ENCODE assay signal across 23 cellular contexts in the genomic region with DNA sequence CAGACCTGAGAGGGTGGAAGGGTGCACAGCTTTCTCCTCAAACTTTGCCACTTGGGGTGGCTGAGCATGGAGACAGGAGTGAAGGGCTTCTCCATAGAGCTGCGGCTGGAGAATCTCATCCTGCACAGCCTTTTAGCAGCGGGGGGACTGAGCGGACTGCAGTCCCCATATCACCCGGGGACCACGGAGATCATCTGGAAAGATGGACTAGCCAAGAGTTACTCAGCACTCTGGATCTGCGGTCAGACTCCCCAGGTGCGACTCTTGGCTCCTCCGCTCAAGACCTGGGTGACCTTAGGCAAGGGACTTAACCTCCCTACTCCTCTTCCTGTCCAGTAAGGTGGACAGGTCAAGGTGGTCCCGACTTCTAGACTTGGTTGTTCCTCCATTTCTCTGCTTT.
DNase-seq lines count a peak whose midpoint lies in the region; ATAC-seq and TF ChIP-seq lines count a peak whose summit lies in the region.
"Had no signal": no experiment of that assay in that cellular context is flagged by ENCODE, and none has a peak within 500 bp of the region (broad histone marks: within the 10 kb centered on the region; RNA-seq: fewer than 3 reads in every experiment).

No MANE protein-coding gene starts in this region.

- H3K27me3 ChIP-seq in BE2C (no peaks in the 10 kb centered on the region), colonic mucosa (no peaks in the 10 kb centered on the region)
- H3K27me3 ChIP-seq in CD8-positive, alpha-beta memory T cell (ENCODE audit: insufficient read depth, low read length, poor library complexity, severe bottlenecking): no peaks in the 10 kb centered on the region
- H3K27me3 ChIP-seq: esophagus muscularis mucosa, gastroesophageal sphincter, spleen had no signal

- no peak overlapping the region for H3K4me3 ChIP-seq in BE2C (ENCODE audit: low read depth, low read length)
- H3K4me3 ChIP-seq in colonic mucosa: no peak overlapping the region
- no peak overlapping the region for H3K4me3 ChIP-seq in CD8-positive, alpha-beta memory T cell (ENCODE audit: low read length)
- H3K4me3 ChIP-seq: esophagus muscularis mucosa, gastroesophageal sphincter, spleen had no signal

- H3K4me3 Mint-ChIP-seq in activated CD8-positive, alpha-beta T cell treated with anti-CD3 and anti-CD28 coated beads, Interleukin-2, amount 10 ng/mL, durations not matched to agents 7 days and 5 days: no peak overlapping the region
- H3K4me3 Mint-ChIP-seq in activated CD8-positive, alpha-beta T cell treated with anti-CD3 and anti-CD28 coated beads for 36 hours: no peak overlapping the region
- H3K4me3 Mint-ChIP-seq in chondrocyte (ENCODE audit: unreplicated experiment): no peak overlapping the region
- H3K4me3 Mint-ChIP-seq in nephron progenitor cell: no peak overlapping the region
- peak overlapping the region in 1 of 7 donors; percentile 44 for H3K4me3 Mint-ChIP-seq in CD8-positive, alpha-beta memory T cell
- H3K4me3 Mint-ChIP-seq: activated B cell treated with CpG ODN at 0.5 μM for 24 hours; activated CD4-positive, alpha-beta memory T cell treated with anti-CD3 and anti-CD28 coated beads, Interleukin-2, amount 10 ng/mL, durations not matched to agents 7 days and 5 days; B cell; central memory CD8-positive, alpha-beta T cell had no signal

- H3K27ac Mint-ChIP-seq in activated CD8-positive, alpha-beta T cell treated with anti-CD3 and anti-CD28 coated beads, Interleukin-2, amount 10 ng/mL, durations not matched to agents 7 days and 5 days: no peak overlapping the region
- no peak overlapping the region for H3K27ac Mint-ChIP-seq in activated CD8-positive, alpha-beta T cell treated with anti-CD3 and anti-CD28 coated beads for 36 hours
- peak overlapping the region; percentile 97 for H3K27ac Mint-ChIP-seq in chondrocyte (ENCODE audit: unreplicated experiment)
- H3K27ac Mint-ChIP-seq in nephron progenitor cell: peak overlapping the region; percentile 6
- no peak overlapping the region for H3K27ac Mint-ChIP-seq in CD8-positive, alpha-beta memory T cell
- H3K27ac Mint-ChIP-seq: activated B cell treated with CpG ODN at 0.5 μM for 24 hours; activated CD4-positive, alpha-beta memory T cell treated with anti-CD3 and anti-CD28 coated beads, Interleukin-2, amount 10 ng/mL, durations not matched to agents 7 days and 5 days; B cell had no signal

- peak; percentile 17 for DNase-seq in activated CD8-positive, alpha-beta T cell treated with anti-CD3 and anti-CD28 coated beads, Interleukin-2, amount 10 ng/mL, durations not matched to agents 7 days and 5 days
- no peak for DNase-seq in activated CD8-positive, alpha-beta T cell treated with anti-CD3 and anti-CD28 coated beads for 36 hours
- DNase-seq in BE2C (peak; percentile 2), chondrocyte (ENCODE audit: low spot score) (no peak), nephron progenitor cell (no peak), colonic mucosa (no peak), NCI-H146 (lab: John Stamatoyannopoulos, UW) (no peak)
- DNase-seq in CD8-positive, alpha-beta memory T cell: no peak
- DNase-seq: activated CD4-positive, alpha-beta memory T cell treated with anti-CD3 and anti-CD28 coated beads, Interleukin-2, amount 10 ng/mL, durations not matched to agents 7 days and 5 days; effector memory CD4-positive, alpha-beta T cell; Karpas-422; mesendoderm; NCI-H1930; NCI-H226; PC-3; spleen; stimulated activated CD4-positive, alpha-beta T cell treated with anti-CD3 and anti-CD28 coated beads, Interleukin-4, amount 100 ng/mL, for 4 hours had no signal

- peaks cover 23% of the 10 kb centered on the region for H3K4me1 Mint-ChIP-seq in activated CD8-positive, alpha-beta T cell treated with anti-CD3 and anti-CD28 coated beads, Interleukin-2, amount 10 ng/mL, durations not matched to agents 7 days and 5 days (ENCODE audit: low read depth)
- H3K4me1 Mint-ChIP-seq in activated CD8-positive, alpha-beta T cell treated with anti-CD3 and anti-CD28 coated beads for 36 hours (ENCODE audit: low read depth): peaks cover 63% of the 10 kb centered on the region
- peaks cover 75% of the 10 kb centered on the region for H3K4me1 Mint-ChIP-seq in chondrocyte (ENCODE audit: low read depth)
- H3K4me1 Mint-ChIP-seq in nephron progenitor cell: peaks cover 53% of the 10 kb centered on the region
- peaks cover 13 to 29% (median 23%) of the 10 kb centered on the region in 3 donors for H3K4me1 Mint-ChIP-seq in CD8-positive, alpha-beta memory T cell
- H3K4me1 Mint-ChIP-seq: central memory CD8-positive, alpha-beta T cell had no signal

- intact Hi-C loops in activated CD8-positive, alpha-beta T cell treated with anti-CD3 and anti-CD28 coated beads for 36 hours (cut with micrococcal nuclease): loop anchor here (10.0 kb wide), 1 partner anchor 265 kb away; no protein-coding TSS in a partner anchor
- intact Hi-C loops in colonic mucosa (cut with DNase I): no loop called here

- ATAC-seq in activated CD8-positive, alpha-beta T cell treated with anti-CD3 and anti-CD28 coated beads, Interleukin-2, amount 10 ng/mL, durations not matched to agents 7 days and 5 days: no peak
- ATAC-seq in activated CD8-positive, alpha-beta T cell treated with anti-CD3 and anti-CD28 coated beads for 36 hours: no peak
- ATAC-seq: gastroesophageal sphincter, HCT116, PC-3 had no signal

- POLR2A ChIA-PET in activated CD8-positive, alpha-beta T cell treated with anti-CD3 and anti-CD28 coated beads, Interleukin-2, amount 10 ng/mL, durations not matched to agents 7 days and 5 days (lab: Charles Lee): no interaction called here
- POLR2A ChIA-PET in activated CD8-positive, alpha-beta T cell treated with anti-CD3 and anti-CD28 coated beads for 36 hours (lab: Charles Lee): interaction anchor here (1.1 kb wide), 1 partner anchor 14 kb away, joined by 3 read pairs; no protein-coding TSS in a partner anchor
- POLR2A ChIA-PET in CD8-positive, alpha-beta memory T cell (lab: Charles Lee): no interaction called here

- peaks cover 9% of the 10 kb centered on the region for H3K27me3 Mint-ChIP-seq in activated CD8-positive, alpha-beta T cell treated with anti-CD3 and anti-CD28 coated beads, Interleukin-2, amount 10 ng/mL, durations not matched to agents 7 days and 5 days (ENCODE audit: low read depth)
- no peaks in the 10 kb centered on the region for H3K27me3 Mint-ChIP-seq in activated CD8-positive, alpha-beta T cell treated with anti-CD3 and anti-CD28 coated beads for 36 hours
- H3K27me3 Mint-ChIP-seq in chondrocyte (ENCODE audit: low read depth) (no peaks in the 10 kb centered on the region), nephron progenitor cell (ENCODE audit: low read depth, poor library complexity) (no peaks in the 10 kb centered on the region)
- peaks cover 4 to 10% of the 10 kb centered on the region in 2 donors for H3K27me3 Mint-ChIP-seq in CD8-positive, alpha-beta memory T cell
- H3K27me3 Mint-ChIP-seq: activated B cell treated with CpG ODN at 0.5 μM for 24 hours, B cell had no signal

- H3K27ac ChIP-seq in colonic mucosa: no peak overlapping the region
- H3K27ac ChIP-seq in CD8-positive, alpha-beta memory T cell (ENCODE audit: low read depth, low read length): no peak overlapping the region
- H3K27ac ChIP-seq: spleen had no signal

- H3K36me3 ChIP-seq in BE2C (no peaks in the 10 kb centered on the region), colonic mucosa (no peaks in the 10 kb centered on the region)
- no peaks in the 10 kb centered on the region for H3K36me3 ChIP-seq in CD8-positive, alpha-beta memory T cell (ENCODE audit: insufficient read depth, low read length)
- H3K36me3 ChIP-seq: esophagus muscularis mucosa, gastroesophageal sphincter, spleen had no signal

- no peaks in the 10 kb centered on the region for H3K9me3 ChIP-seq in BE2C
- H3K9me3 ChIP-seq in colonic mucosa: no peaks in the 10 kb centered on the region
- H3K9me3 ChIP-seq in CD8-positive, alpha-beta memory T cell (ENCODE audit: low read length): no peaks in the 10 kb centered on the region
- H3K9me3 ChIP-seq: esophagus muscularis mucosa, gastroesophageal sphincter, spleen had no signal

- H3K36me3 Mint-ChIP-seq in activated CD8-positive, alpha-beta T cell treated with anti-CD3 and anti-CD28 coated beads, Interleukin-2, amount 10 ng/mL, durations not matched to agents 7 days and 5 days (ENCODE audit: low read depth): no peaks in the 10 kb centered on the region
- H3K36me3 Mint-ChIP-seq in activated CD8-positive, alpha-beta T cell treated with anti-CD3 and anti-CD28 coated beads for 36 hours (ENCODE audit: low read depth): no peaks in the 10 kb centered on the region
- H3K36me3 Mint-ChIP-seq in chondrocyte (ENCODE audit: low read depth): no peaks in the 10 kb centered on the region
- no peaks in the 10 kb centered on the region for H3K36me3 Mint-ChIP-seq in nephron progenitor cell (ENCODE audit: low read depth)
- no peaks in the 10 kb centered on the region for H3K36me3 Mint-ChIP-seq in CD8-positive, alpha-beta memory T cell

- no peaks in the 10 kb centered on the region for H3K4me1 ChIP-seq in BE2C
- H3K4me1 ChIP-seq in colonic mucosa: peaks cover 4% of the 10 kb centered on the region
- peaks cover 40% of the 10 kb centered on the region for H3K4me1 ChIP-seq in CD8-positive, alpha-beta memory T cell (ENCODE audit: insufficient read depth, low read length)

- H3K9ac ChIP-seq in colonic mucosa (ENCODE audit: low read depth in 2 of 2, low read length in 2 of 2): no peak overlapping the region

- TF ChIP-seq CTCF in activated CD8-positive, alpha-beta T cell treated with anti-CD3 and anti-CD28 coated beads for 36 hours (IDR thresholded peaks at IDR 0.05): no peak
- TF ChIP-seq CTCF in BE2C (IDR thresholded peaks at IDR 0.05; ENCODE audit: low read depth, low read length) (no peak), chondrocyte (IDR thresholded peaks at IDR 0.05) (no peak), nephron progenitor cell (IDR thresholded peaks at IDR 0.05) (no peak), colonic mucosa (IDR thresholded peaks at IDR 0.05) (no peak)

- H3K9me3 Mint-ChIP-seq in activated CD8-positive, alpha-beta T cell treated with anti-CD3 and anti-CD28 coated beads, Interleukin-2, amount 10 ng/mL, durations not matched to agents 7 days and 5 days (ENCODE audit: insufficient read depth): no peaks in the 10 kb centered on the region
- H3K9me3 Mint-ChIP-seq in activated CD8-positive, alpha-beta T cell treated with anti-CD3 and anti-CD28 coated beads for 36 hours: no peaks in the 10 kb centered on the region
- H3K9me3 Mint-ChIP-seq in chondrocyte (ENCODE audit: low read depth): no peaks in the 10 kb centered on the region
- no peaks in the 10 kb centered on the region for H3K9me3 Mint-ChIP-seq in nephron progenitor cell
- H3K9me3 Mint-ChIP-seq in CD8-positive, alpha-beta memory T cell: no peaks in the 10 kb centered on the region
- H3K9me3 Mint-ChIP-seq: activated B cell treated with CpG ODN at 0.5 μM for 24 hours; activated CD4-positive, alpha-beta memory T cell treated with anti-CD3 and anti-CD28 coated beads, Interleukin-2, amount 10 ng/mL, durations not matched to agents 7 days and 5 days; central memory CD8-positive, alpha-beta T cell had no signal

- CTCF ChIA-PET in activated CD8-positive, alpha-beta T cell treated with anti-CD3 and anti-CD28 coated beads, Interleukin-2, amount 10 ng/mL, durations not matched to agents 7 days and 5 days (lab: Charles Lee): interaction anchor here (2.0 kb wide), 1 partner anchor 264 kb away, joined by 5 read pairs; no protein-coding TSS in a partner anchor
- CTCF ChIA-PET in activated CD8-positive, alpha-beta T cell treated with anti-CD3 and anti-CD28 coated beads for 36 hours (lab: Charles Lee): interaction anchor here (0.7 kb wide), 1 partner anchor 11 kb away, joined by 3 read pairs; no protein-coding TSS in a partner anchor
- CTCF ChIA-PET in CD8-positive, alpha-beta memory T cell (lab: Charles Lee): no interaction called here

Comparison
In these comparisons a context has a peak if more than half of its experiments do, and no peak if none do; other contexts are left out.
1. DNase-seq: peak in activated CD8-positive, alpha-beta T cell treated with anti-CD3 and anti-CD28 coated beads, Interleukin-2, amount 10 ng/mL, durations not matched to agents 7 days and 5 days (single experiment) and BE2C (single experiment); none in activated CD8-positive, alpha-beta T cell treated with anti-CD3 and anti-CD28 coated beads for 36 hours (single experiment), chondrocyte (single experiment), nephron progenitor cell (single experiment), colonic mucosa (single experiment), NCI-H146 (single experiment) and CD8-positive, alpha-beta memory T cell (0 of 5).
2. H3K27ac Mint-ChIP-seq: peak in chondrocyte (single experiment) and nephron progenitor cell (single experiment); none in activated CD8-positive, alpha-beta T cell treated with anti-CD3 and anti-CD28 coated beads, Interleukin-2, amount 10 ng/mL, durations not matched to agents 7 days and 5 days (single experiment), activated CD8-positive, alpha-beta T cell treated with anti-CD3 and anti-CD28 coated beads for 36 hours (single experiment) and CD8-positive, alpha-beta memory T cell (0 of 8).